In genomic region chr7:27662490-27663205, GRCh38 we compare ENCODE assay signal across 8 cellular contexts. TPM values are rescaled to one million over a fixed set of nuclear protein-coding genes. Genes with fewer than 3 reads are reported as not detected.
A peak's percentile ranks its signal among the peaks of the same experiment; 100 is the strongest.
DNase-seq lines count a peak whose midpoint lies in the region; ATAC-seq and TF ChIP-seq lines count a peak whose summit lies in the region.

TSS of gene HIBADH (minus strand) at chr7:27662883. CDS start at chr7:27662788, 95 bp downstream.

- H3K9me3 Mint-ChIP-seq in activated naive CD4-positive, alpha-beta T cell treated with anti-CD3 and anti-CD28 coated beads, Interleukin-2, amount 50 U/mL, for 72 hours, result no peaks in the 10 kb centered on the region

- no peaks in the 10 kb centered on the region for H3K27me3 ChIP-seq in suprapubic skin

- H3K4me1 ChIP-seq in suprapubic skin, result peaks cover 27% of the 10 kb centered on the region

- no peaks in the 10 kb centered on the region for H3K36me3 ChIP-seq in suprapubic skin

- peak within 1 kb of the TSS; percentile 94 for H3K27ac ChIP-seq in suprapubic skin

- peak within 1 kb of the TSS; percentile 77 to 85 for H3K27ac Mint-ChIP-seq in activated naive CD4-positive, alpha-beta T cell treated with anti-CD3 and anti-CD28 coated beads, Interleukin-2, amount 50 U/mL, for 72 hours

- peak; percentile 98 for DNase-seq in GM10248 (ENCODE audit: extremely low spot score)
- DNase-seq in NCI-H1092 treated with DMSO at 0.1 percent for 48 hours (lab: John Stamatoyannopoulos, UW), result peak; percentile 100
- peak; percentile 95 for DNase-seq in SKM-1 (lab: John Stamatoyannopoulos, UW; ENCODE audit: unreplicated experiment)
- DNase-seq in activated naive CD4-positive, alpha-beta T cell treated with anti-CD3 and anti-CD28 coated beads, Interleukin-2, amount 50 U/mL, for 72 hours (ENCODE audit: low spot score in 2 of 2), result peak; percentile 88 to 98
- peak; percentile 99 for DNase-seq in globus pallidus (ENCODE audit: low spot score)
- DNase-seq in nucleus accumbens (lab: John Stamatoyannopoulos, UW), result peak; percentile 84 to 99 (median 98)
- peak; percentile 99 to 100 for DNase-seq in suprapubic skin (ENCODE audit: low spot score in 2 of 2)

- 2% methylated on average over 20 of the region's 67 CpGs for WGBS in suprapubic skin

- ATAC-seq in HG02610 (IDR thresholded peaks at IDR 0.05; ENCODE audit: unreplicated experiment), result peak; percentile 99
- ATAC-seq in activated naive CD4-positive, alpha-beta T cell treated with anti-CD3 and anti-CD28 coated beads, Interleukin-2, amount 50 U/mL, for 72 hours, result peak; percentile 98 to 99

- POLR2A ChIA-PET in GM10248 (lab: Yijun Ruan, JAX), result interaction anchor here (0.9 kb wide), 1 partner anchor 78 kb away, joined by 3 read pairs; the partner anchor contains the start of gene TAX1BP1

- no peaks in the 10 kb centered on the region for H3K36me3 Mint-ChIP-seq in activated naive CD4-positive, alpha-beta T cell treated with anti-CD3 and anti-CD28 coated beads, Interleukin-2, amount 50 U/mL, for 72 hours

- H3K9me3 ChIP-seq in suprapubic skin, result no peaks in the 10 kb centered on the region

- peak; percentile 25 to 70 for TF ChIP-seq POLR2A in suprapubic skin (IDR thresholded peaks at IDR 0.05)

- peak within 1 kb of the TSS; percentile 94 for H3K4me3 ChIP-seq in suprapubic skin

- CTCF ChIA-PET in GM10248 (lab: Yijun Ruan, JAX), result interaction anchor here (0.8 kb wide), 1 partner anchor 78 kb away, joined by 3 read pairs; no protein-coding TSS in a partner anchor

- no peak for TF ChIP-seq EP300 in suprapubic skin (IDR thresholded peaks at IDR 0.05)

- TF ChIP-seq CTCF in GM10248 (IDR thresholded peaks at IDR 0.05; ENCODE audit: control extremely low read depth, extremely low read depth, low read depth, missing control alignments) (no peak), suprapubic skin (IDR thresholded peaks at IDR 0.05) (peak in 1 of 2 donors; percentile 20)

RNA-seq across cellular contexts. Expression of gene HIBADH, which starts in this region (rescaled TPM):
- total RNA-seq in activated naive CD4-positive, alpha-beta T cell treated with anti-CD3 and anti-CD28 coated beads, Interleukin-2, amount 50 U/mL, for 72 hours, result 10 to 100 TPM; 15.8 to 18.4 TPM
- total RNA-seq in suprapubic skin, result 10 to 100 TPM; 27.9 to 35.2 (median 30.2) TPM

Comparison
In these comparisons a context has a peak if more than half of its experiments do, and no peak if none do; other contexts are left out.
1. Peak in every context shown above with its lines: DNase-seq, ATAC-seq, H3K4me3 ChIP-seq and H3K27ac ChIP-seq.